1 cellular context compared by ENCODE assay signal in genomic region chr3:47299396-47300318, GRCh38.
TF ChIP-seq lines count a peak whose summit lies in the region.

No MANE protein-coding gene starts in this region.

TF ChIP-seq in K562, 482 proteins besides CTCF, POLR2A, EP300 and RAD21 (continued from another document):
- no peak for TF ChIP-seq BCLAF1 (IDR thresholded peaks at IDR 0.05; ENCODE audit: borderline replicate concordance in 1 of 2, control insufficient read depth in 1 of 2, low read depth in 2 of 2, low read length in 1 of 2)
- TF ChIP-seq ELF4 (CRISPR knock-in tag; IDR thresholded peaks at IDR 0.05): 0 out of 2 replicates have a peak, but pooled peaks have one; percentile 29
- TF ChIP-seq CHD2 (IDR thresholded peaks at IDR 0.05; ENCODE audit: low read depth, low read length): no peak
- TF ChIP-seq THRAP3 (IDR thresholded peaks at IDR 0.05; ENCODE audit: borderline replicate concordance): 0 out of 2 replicates have a peak, but pooled peaks have one; percentile 50
- TF ChIP-seq RFX5 (IDR thresholded peaks at IDR 0.05; ENCODE audit: low read depth, low read length): no peak
- TF ChIP-seq ARID1B (IDR thresholded peaks at IDR 0.05): peak; percentile 48
- peak; percentile 38; the same call in 1 of the 2 replicates for TF ChIP-seq SMARCE1 (IDR thresholded peaks at IDR 0.05)
- TF ChIP-seq ZNF639 (CRISPR knock-in tag; conservative IDR thresholded peaks at IDR 0.05 in 1 of 2, IDR thresholded peaks at IDR 0.05 in 1 of 2): no peak
- peak; percentile 42; the same call in 1 of the 2 replicates for TF ChIP-seq CBFA2T3 (IDR thresholded peaks at IDR 0.05)
- TF ChIP-seq ZNF707 (CRISPR knock-in tag; conservative IDR thresholded peaks at IDR 0.05): no peak
- TF ChIP-seq TFAP4 (CRISPR knock-in tag; IDR thresholded peaks at IDR 0.05; ENCODE audit: borderline replicate concordance): no peak
- no peak for TF ChIP-seq ZNF518B (CRISPR knock-in tag; IDR thresholded peaks at IDR 0.05)
- TF ChIP-seq ZNF311 (CRISPR knock-in tag; IDR thresholded peaks at IDR 0.05): no peak
- no peak for TF ChIP-seq STAT5A (IDR thresholded peaks at IDR 0.05; ENCODE audit: borderline replicate concordance, low read length)
- no peak for TF ChIP-seq L3MBTL2 (IDR thresholded peaks at IDR 0.05)
- TF ChIP-seq ZNF140 (CRISPR knock-in tag; IDR thresholded peaks at IDR 0.05): no peak
